Comparison of ENCODE assay signal across 10 cellular contexts in genomic region chr20:62920039-62920645, GRCh38. TPM values are rescaled to one million over a fixed set of nuclear protein-coding genes. Genes with fewer than 3 reads are reported as not detected.
A peak's percentile ranks its signal among the peaks of the same experiment; 100 is the strongest.
DNase-seq lines count a peak whose midpoint lies in the region; ATAC-seq and TF ChIP-seq lines count a peak whose summit lies in the region.
"Had no signal": no experiment of that assay in that cellular context is flagged by ENCODE, and none has a peak within 500 bp of the region (broad histone marks: within the 10 kb centered on the region; RNA-seq: fewer than 3 reads in every experiment).

No MANE protein-coding gene starts in this region.

- no peak overlapping the region for H3K4me3 ChIP-seq in BLaER1
- no peak overlapping the region for H3K4me3 ChIP-seq in HEK293 (ENCODE audit: low read depth, low read length)
- H3K4me3 ChIP-seq in mesodermal cell (ENCODE audit: extremely low read depth, insufficient read depth, low read length, poor library complexity, severe bottlenecking): no peak overlapping the region
- no peak overlapping the region for H3K4me3 ChIP-seq in foreskin fibroblast (ENCODE audit: low read depth in 1 of 2, low read length in 2 of 2)

- CTCF ChIA-PET in HEK293 (lab: Yijun Ruan, JAX): interaction anchor here (0.6 to 3.6 kb wide), 9 partner anchors 8 to 397 kb away, joined by 3 to 33 read pairs (median 8); no protein-coding TSS in a partner anchor

- WGBS in mesodermal cell (ENCODE audit: insufficient coverage in 2 of 2), 2 experiments: 89% methylated on average over 3 to 7 of the region's 10 CpGs

- peak overlapping the region; percentile 64 for H3K27ac Mint-ChIP-seq in activated T-helper 17 cell treated with anti-CD3 and anti-CD28 coated beads, Interleukin-2, amount 50 U/mL, for 72 hours

- peaks cover 44% of the 10 kb centered on the region for H3K36me3 Mint-ChIP-seq in activated T-helper 17 cell treated with anti-CD3 and anti-CD28 coated beads, Interleukin-2, amount 50 U/mL, for 72 hours (ENCODE audit: low read depth)

- TF ChIP-seq CTCF in HEK293 (tag by site-specific recombination; IDR thresholded peaks at IDR 0.05): no peak
- no peak for TF ChIP-seq CTCF in foreskin fibroblast (IDR thresholded peaks at IDR 0.05; ENCODE audit: low read depth, low read length)

- H3K4me2 ChIP-seq in BLaER1: peak overlapping the region; percentile 80

- POLR2A ChIA-PET in HEK293 (lab: Yijun Ruan, JAX): no interaction called here

- no peak overlapping the region; the same call in 1 of the 2 replicates for H3K9ac ChIP-seq in BLaER1

- H3K9me3 ChIP-seq in BLaER1 (no peaks in the 10 kb centered on the region), HEK293 (ENCODE audit: control insufficient read depth, insufficient read depth, low read depth, low read length) (no peaks in the 10 kb centered on the region), mesodermal cell (ENCODE audit: control insufficient read depth, low read length) (no peaks in the 10 kb centered on the region)

- no peaks in the 10 kb centered on the region for H3K9me3 Mint-ChIP-seq in activated T-helper 17 cell treated with anti-CD3 and anti-CD28 coated beads, Interleukin-2, amount 50 U/mL, for 72 hours

- no peaks in the 10 kb centered on the region for H3K27me3 ChIP-seq in BLaER1

- H3K4me1 ChIP-seq in BLaER1 (peaks cover 97% of the 10 kb centered on the region), HEK293 (ENCODE audit: control insufficient read depth, insufficient read depth, low read length) (peaks cover 61% of the 10 kb centered on the region), mesodermal cell (ENCODE audit: control insufficient read depth, insufficient read depth, low read length, poor library complexity, severe bottlenecking) (peaks cover 67% of the 10 kb centered on the region)

- H3K4me1 Mint-ChIP-seq in activated T-helper 17 cell treated with anti-CD3 and anti-CD28 coated beads, Interleukin-2, amount 50 U/mL, for 72 hours: peaks cover 65% of the 10 kb centered on the region

- ATAC-seq in activated T-helper 17 cell treated with anti-CD3 and anti-CD28 coated beads, Interleukin-2, amount 50 U/mL, for 72 hours (replicated peaks): no peak
- no peak for ATAC-seq in HG02970 (IDR thresholded peaks at IDR 0.05; ENCODE audit: low FRiP score, unreplicated experiment)
- ATAC-seq in GM19023 (IDR thresholded peaks at IDR 0.05; ENCODE audit: unreplicated experiment): no peak

- H3K27ac ChIP-seq in BLaER1 (0 out of 2 replicates have a peak overlapping the region, but pooled peaks have one; percentile 29), HEK293 (ENCODE audit: extremely low read depth, low read depth, low read length) (no peak overlapping the region), mesodermal cell (ENCODE audit: low read depth, low read length, severe bottlenecking) (peak overlapping the region; percentile 29)

- H4K20me1 ChIP-seq in BLaER1: peaks cover 100% of the 10 kb centered on the region

- no peaks in the 10 kb centered on the region for H3K27me3 Mint-ChIP-seq in activated T-helper 17 cell treated with anti-CD3 and anti-CD28 coated beads, Interleukin-2, amount 50 U/mL, for 72 hours

- no peaks in the 10 kb centered on the region for H3K36me3 ChIP-seq in BLaER1
- no peaks in the 10 kb centered on the region for H3K36me3 ChIP-seq in HEK293 (ENCODE audit: control insufficient read depth in 2 of 2, insufficient read depth in 1 of 2, low read length in 2 of 2)
- no peaks in the 10 kb centered on the region for H3K36me3 ChIP-seq in mesodermal cell (ENCODE audit: control insufficient read depth, insufficient read depth, low read length)

- DNase-seq in Kasumi-1 (lab: John Stamatoyannopoulos, UW): no peak
- no peak for DNase-seq in foreskin fibroblast
- DNase-seq: activated CD8-positive, alpha-beta memory T cell treated with anti-CD3 and anti-CD28 coated beads, Interleukin-2, amount 50 U/mL, for 4 hours had no signal

- peak overlapping the region; percentile 69 for H3K4me3 Mint-ChIP-seq in activated T-helper 17 cell treated with anti-CD3 and anti-CD28 coated beads, Interleukin-2, amount 50 U/mL, for 72 hours

TF ChIP-seq in HEK293, 187 proteins besides CTCF, POLR2A, EP300 and RAD21 (continues in another document):
- TF ChIP-seq, protein P1, sequence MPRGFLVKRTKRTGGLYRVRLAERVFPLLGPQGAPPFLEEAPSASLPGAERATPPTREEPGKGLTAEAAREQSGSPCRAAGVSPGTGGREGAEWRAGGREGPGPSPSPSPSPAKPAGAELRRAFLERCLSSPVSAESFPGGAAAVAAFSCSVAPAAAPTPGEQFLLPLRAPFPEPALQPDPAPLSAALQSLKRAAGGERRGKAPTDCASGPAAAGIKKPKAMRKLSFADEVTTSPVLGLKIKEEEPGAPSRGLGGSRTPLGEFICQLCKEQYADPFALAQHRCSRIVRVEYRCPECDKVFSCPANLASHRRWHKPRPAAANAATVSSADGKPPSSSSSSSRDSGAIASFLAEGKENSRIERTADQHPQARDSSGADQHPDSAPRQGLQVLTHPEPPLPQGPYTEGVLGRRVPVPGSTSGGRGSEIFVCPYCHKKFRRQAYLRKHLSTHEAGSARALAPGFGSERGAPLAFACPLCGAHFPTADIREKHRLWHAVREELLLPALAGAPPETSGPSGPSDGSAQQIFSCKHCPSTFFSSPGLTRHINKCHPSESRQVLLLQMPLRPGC (tag by site-specific recombination; IDR thresholded peaks at IDR 0.05): no peak
- TF ChIP-seq ZFHX2 (tag by site-specific recombination; conservative IDR thresholded peaks at IDR 0.05) (peak; percentile 61), ZBTB8A (tag by site-specific recombination; IDR thresholded peaks at IDR 0.05) (peak; percentile 38), GLIS2 (tag by site-specific recombination; IDR thresholded peaks at IDR 0.05) (peak; percentile 60), ZNF561 (tag by site-specific recombination; IDR thresholded peaks at IDR 0.05; ENCODE audit: borderline replicate concordance) (0 out of 2 replicates have a peak, but pooled peaks have one; percentile 17), ZBTB26 (tag by site-specific recombination; optimal IDR thresholded peaks at IDR 0.05) (peak; percentile 2), ZNF423 (tag by site-specific recombination; IDR thresholded peaks at IDR 0.05) (peak; percentile 62; the same call in 1 of the 2 replicates), ZIC2 (tag by site-specific recombination; IDR thresholded peaks at IDR 0.05) (peak; percentile 97), EGR2 (tag by site-specific recombination; IDR thresholded peaks at IDR 0.05; ENCODE audit: low read depth) (peak; percentile 28; the same call in 1 of the 2 replicates), GLIS1 (tag by site-specific recombination; IDR thresholded peaks at IDR 0.05) (peak; percentile 94), ZNF18 (tag by site-specific recombination; IDR thresholded peaks at IDR 0.05) (peak; percentile 78; the same call in 1 of the 2 replicates), ZNF341 (tag by site-specific recombination; IDR thresholded peaks at IDR 0.05; ENCODE audit: low read depth) (peak; percentile 84), ZNF654 (tag by site-specific recombination; IDR thresholded peaks at IDR 0.05; ENCODE audit: low read depth) (no peak)
- TF ChIP-seq, protein P2, sequence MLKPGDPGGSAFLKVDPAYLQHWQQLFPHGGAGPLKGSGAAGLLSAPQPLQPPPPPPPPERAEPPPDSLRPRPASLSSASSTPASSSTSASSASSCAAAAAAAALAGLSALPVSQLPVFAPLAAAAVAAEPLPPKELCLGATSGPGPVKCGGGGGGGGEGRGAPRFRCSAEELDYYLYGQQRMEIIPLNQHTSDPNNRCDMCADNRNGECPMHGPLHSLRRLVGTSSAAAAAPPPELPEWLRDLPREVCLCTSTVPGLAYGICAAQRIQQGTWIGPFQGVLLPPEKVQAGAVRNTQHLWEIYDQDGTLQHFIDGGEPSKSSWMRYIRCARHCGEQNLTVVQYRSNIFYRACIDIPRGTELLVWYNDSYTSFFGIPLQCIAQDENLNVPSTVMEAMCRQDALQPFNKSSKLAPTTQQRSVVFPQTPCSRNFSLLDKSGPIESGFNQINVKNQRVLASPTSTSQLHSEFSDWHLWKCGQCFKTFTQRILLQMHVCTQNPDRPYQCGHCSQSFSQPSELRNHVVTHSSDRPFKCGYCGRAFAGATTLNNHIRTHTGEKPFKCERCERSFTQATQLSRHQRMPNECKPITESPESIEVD (tag by site-specific recombination; IDR thresholded peaks at IDR 0.05): no peak

RNA-seq across cellular contexts. Expression of gene DIDO1, which starts 6.2 kb away (rescaled TPM):
- total RNA-seq in activated T-helper 17 cell treated with anti-CD3 and anti-CD28 coated beads, Interleukin-2, amount 50 U/mL, for 72 hours: 10 to 100 TPM; 51.4 to 51.5 TPM
- 26.9 TPM for polyA plus RNA-seq in mesodermal cell (2013, experiment 1 of 2)
- polyA plus RNA-seq in mesodermal cell (2013, experiment 2 of 2): 24.4 TPM

RNA-seq across cellular contexts. Expression of gene GID8, which starts 17.8 kb away (rescaled TPM):
- 10 to 100 TPM; 32.7 to 34.6 TPM for total RNA-seq in activated T-helper 17 cell treated with anti-CD3 and anti-CD28 coated beads, Interleukin-2, amount 50 U/mL, for 72 hours
- 33.1 TPM for polyA plus RNA-seq in mesodermal cell (2013, experiment 1 of 2)
- 30.2 TPM for polyA plus RNA-seq in mesodermal cell (2013, experiment 2 of 2)

RNA-seq across cellular contexts. Expression of gene SLC17A9, which starts 32.4 kb away (rescaled TPM):
- 1 to 10 TPM; 5.2 to 7.0 TPM for total RNA-seq in activated T-helper 17 cell treated with anti-CD3 and anti-CD28 coated beads, Interleukin-2, amount 50 U/mL, for 72 hours
- polyA plus RNA-seq in mesodermal cell (2013, experiment 1 of 2): 12.6 TPM
- polyA plus RNA-seq in mesodermal cell (2013, experiment 2 of 2): 10.0 TPM
- total RNA-seq: HT1080 had no signal

RNA-seq across cellular contexts. Expression of gene TCFL5, which starts 58.5 kb away (rescaled TPM):
- total RNA-seq in activated T-helper 17 cell treated with anti-CD3 and anti-CD28 coated beads, Interleukin-2, amount 50 U/mL, for 72 hours: 1 to 10 TPM; 3.4 to 3.7 TPM
- polyA plus RNA-seq in mesodermal cell (2013, experiment 1 of 2): 15.6 TPM
- 14.9 TPM for polyA plus RNA-seq in mesodermal cell (2013, experiment 2 of 2)
